In the genomic region with DNA sequence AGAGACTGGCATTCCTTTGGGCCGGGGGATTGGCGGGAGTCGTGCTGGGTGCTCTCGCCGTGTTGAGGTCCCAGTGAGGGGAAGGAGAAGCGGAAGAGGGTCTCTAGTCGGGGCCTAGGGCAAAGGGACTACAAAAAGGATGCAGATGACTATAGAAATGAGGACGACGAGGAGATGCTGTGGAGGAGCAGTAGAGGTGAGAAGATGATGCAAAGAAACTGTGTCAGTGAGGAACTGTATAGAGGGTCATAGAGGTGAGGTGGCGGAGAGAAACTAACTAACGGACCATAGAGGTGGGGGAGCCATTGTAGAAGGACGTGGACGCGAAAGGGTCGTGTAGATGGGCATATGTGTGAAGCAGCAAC, we compare ENCODE assay signal across 8 cellular contexts. TPM values are rescaled to one million over a fixed set of nuclear protein-coding genes. Genes with fewer than 3 reads are reported as not detected.
DNase-seq lines count a peak whose midpoint lies in the region; ATAC-seq and TF ChIP-seq lines count a peak whose summit lies in the region.

No MANE protein-coding gene starts in this region.

- H3K36me3 ChIP-seq in SK-N-MC (ENCODE audit: insufficient read depth, low read length) (peaks cover 27% of the 10 kb centered on the region), smooth muscle cell (ENCODE audit: low read depth) (no peaks in the 10 kb centered on the region)

- ATAC-seq in GM21381 (IDR thresholded peaks at IDR 0.05; ENCODE audit: unreplicated experiment) (peak; percentile 6), left colon (no peak)

- H3K4me3 ChIP-seq in SK-N-MC (peak overlapping the region; percentile 90), foreskin fibroblast (ENCODE audit: low read depth in 1 of 2, low read length in 2 of 2) (peak overlapping the region; percentile 96), smooth muscle cell (peak overlapping the region; percentile 88)

- no peaks in the 10 kb centered on the region for H4K20me1 ChIP-seq in smooth muscle cell (ENCODE audit: low read depth)

- WGBS in smooth muscle cell (ENCODE audit: low lambda C conversion rate), result under 1% methylated on average over 15 of the region's 15 CpGs

- H2AFZ ChIP-seq in smooth muscle cell (ENCODE audit: low read depth), result peak overlapping the region; percentile 99

- H3K27ac ChIP-seq in SK-N-MC, result no peak overlapping the region
- H3K27ac ChIP-seq in smooth muscle cell (ENCODE audit: low read depth), result no peak overlapping the region

- no peaks in the 10 kb centered on the region for H3F3A ChIP-seq in smooth muscle cell (ENCODE audit: low read depth)

- DNase-seq in SK-N-MC (ENCODE audit: low read depth, low spot score), result no peak
- DNase-seq in foreskin fibroblast, result no peak
- no peak for DNase-seq in smooth muscle cell (lab: John Stamatoyannopoulos, UW; ENCODE audit: unreplicated experiment)
- no peak for DNase-seq in dermis blood vessel endothelial cell
- DNase-seq in GM19238 (ENCODE audit: insufficient read length, low spot score), result no peak
- DNase-seq in COR-L47 (lab: John Stamatoyannopoulos, UW), result no peak
- no peak for DNase-seq in left colon

- TF ChIP-seq CTCF in foreskin fibroblast (IDR thresholded peaks at IDR 0.05; ENCODE audit: low read depth, low read length) (no peak), smooth muscle cell (IDR thresholded peaks at IDR 0.05; ENCODE audit: borderline replicate concordance, insufficient read depth, poor library complexity, severe bottlenecking) (no peak)

- H3K4me2 ChIP-seq in smooth muscle cell, result peak overlapping the region; percentile 96

- intact Hi-C loops in left colon (cut with DNase I, micrococcal nuclease), result no loop called here

- H3K79me2 ChIP-seq in smooth muscle cell (ENCODE audit: low read depth), result peaks cover 29% of the 10 kb centered on the region

- no peaks in the 10 kb centered on the region for H3K9me3 ChIP-seq in SK-N-MC (ENCODE audit: low read depth, low read length)
- H3K9me3 ChIP-seq in smooth muscle cell (replicated peaks; ENCODE audit: low read depth), result no peaks in the 10 kb centered on the region

- H3K4me1 ChIP-seq in smooth muscle cell (ENCODE audit: low read depth), result peaks cover 9% of the 10 kb centered on the region

- H3K9ac ChIP-seq in SK-N-MC (ENCODE audit: insufficient read length) (peak overlapping the region; percentile 92), smooth muscle cell (ENCODE audit: low read depth) (peak overlapping the region; percentile 60)

- H3K27me3 ChIP-seq in smooth muscle cell (ENCODE audit: low read depth), result no peaks in the 10 kb centered on the region

RNA-seq across cellular contexts. Expression of a gene that starts 0.3 kb away (rescaled TPM):
- total RNA-seq in smooth muscle cell (2.0 and 2.3 TPM in 2 replicates), dermis blood vessel endothelial cell (7.7 and 8.8 TPM in 2 replicates), left colon (1 to 10 TPM; 3.7 to 5.8 TPM)
- polyA plus RNA-seq in smooth muscle cell, result 2.5 and 3.9 TPM in 2 replicates

RNA-seq across cellular contexts. Expression of a gene that starts 0.4 kb away (rescaled TPM):
- total RNA-seq in smooth muscle cell (59.3 and 89.9 TPM in 2 replicates), dermis blood vessel endothelial cell (50.4 and 50.6 TPM in 2 replicates), left colon (10 to 100 TPM; 66.9 to 69.3 TPM)
- 104 and 120 TPM in 2 replicates for polyA plus RNA-seq in smooth muscle cell

RNA-seq across cellular contexts. Expression of a gene that starts 11.9 kb away (rescaled TPM):
- 54.9 and 57.9 TPM in 2 replicates for total RNA-seq in smooth muscle cell
- polyA plus RNA-seq in smooth muscle cell, result 96.2 and 103 TPM in 2 replicates
- total RNA-seq in dermis blood vessel endothelial cell, result 43.6 and 57.8 TPM in 2 replicates
- 10 to 100 TPM; 28.7 to 33.9 TPM for total RNA-seq in left colon

RNA-seq across cellular contexts. Expression of a gene that starts 18.4 kb away (rescaled TPM):
- total RNA-seq in smooth muscle cell (5.3 and 7.1 TPM in 2 replicates), dermis blood vessel endothelial cell (1.9 and 2.6 TPM in 2 replicates), left colon (100 to 1,000 TPM; 108 to 170 TPM)
- polyA plus RNA-seq in smooth muscle cell, result 3.8 and 4.2 TPM in 2 replicates

RNA-seq across cellular contexts. Expression of a gene that starts 43.3 kb away (rescaled TPM):
- 2.0 and 4.5 TPM in 2 replicates for total RNA-seq in smooth muscle cell
- polyA plus RNA-seq in smooth muscle cell, result 0.93 and 4.2 TPM in 2 replicates
- 0.34 and 0.88 TPM in 2 replicates for total RNA-seq in dermis blood vessel endothelial cell
- under 1 TPM; 0.21 to 0.78 TPM for total RNA-seq in left colon
